17 cellular contexts compared by ENCODE assay signal in the genomic region with DNA sequence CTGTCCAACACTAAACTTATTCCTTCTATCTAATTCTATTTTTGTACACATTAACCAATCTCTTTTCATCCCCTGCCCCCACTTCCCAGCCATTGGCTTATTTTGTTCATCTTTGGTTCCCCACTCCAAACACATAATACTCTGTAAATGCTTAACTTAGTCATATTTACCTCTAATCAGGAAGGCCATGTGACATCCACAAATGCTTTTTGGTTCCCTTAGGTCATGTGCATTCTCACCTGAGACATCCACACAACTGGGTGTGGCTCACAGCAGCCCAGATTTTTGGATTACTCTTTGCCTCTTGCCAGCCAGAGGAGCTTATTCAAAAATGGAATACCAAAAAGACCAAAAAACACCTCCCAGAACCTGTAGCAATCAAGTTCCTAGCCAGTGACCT. TPM values are rescaled to one million over a fixed set of nuclear protein-coding genes. Genes with fewer than 3 reads are reported as not detected.
A peak's percentile ranks its signal among the peaks of the same experiment; 100 is the strongest.
DNase-seq lines count a peak whose midpoint lies in the region; ATAC-seq, FAIRE-seq and TF ChIP-seq lines count a peak whose summit lies in the region.
"Had no signal": no experiment of that assay in that cellular context is flagged by ENCODE, and none has a peak within 500 bp of the region (broad histone marks: within the 10 kb centered on the region; RNA-seq: fewer than 3 reads in every experiment).

No MANE protein-coding gene starts in this region.

- TF ChIP-seq CTCF in hepatocyte (IDR thresholded peaks at IDR 0.05; ENCODE audit: poor library complexity) (no peak), pancreas (IDR thresholded peaks at IDR 0.05) (no peak)

- H3K9me2 ChIP-seq in hepatocyte (replicated peaks; ENCODE audit: insufficient read depth): no peaks in the 10 kb centered on the region

- FAIRE-seq in pancreas (lab: Jason Lieb, UNC): no peak
- FAIRE-seq: H1 had no signal

- no peak overlapping the region for H3K4me2 ChIP-seq in hepatocyte
- H3K4me2 ChIP-seq: BLaER1 had no signal

- H3K4me3 Mint-ChIP-seq in activated T-cell treated with anti-CD3 and anti-CD28 coated beads, Interleukin-2, amount 50 U/mL, for 24 hours: no peak overlapping the region
- no peak overlapping the region for H3K4me3 Mint-ChIP-seq in activated T-helper 17 cell treated with anti-CD3 and anti-CD28 coated beads, Interleukin-2, amount 50 U/mL, for 72 hours
- H3K4me3 Mint-ChIP-seq: CD14-positive monocyte; CD4-positive, alpha-beta memory T cell had no signal

- DNase-seq in activated T-cell treated with anti-CD3 and anti-CD28 coated beads, Interleukin-2, amount 50 U/mL, for 24 hours: no peak
- DNase-seq in activated T-cell treated with anti-CD3 and anti-CD28 coated beads for 4 hours (no peak), hepatocyte (ENCODE audit: low spot score) (no peak), pancreas (no peak), hepatic stellate cell (ENCODE audit: low spot score) (no peak), NCI-H2081 treated with DMSO at 0.1 percent for 48 hours (lab: John Stamatoyannopoulos, UW) (no peak), left lobe of liver (ENCODE audit: low spot score) (no peak)
- DNase-seq: 8988T; Calu3; CD4-positive, alpha-beta memory T cell; DMS79 treated with DMSO at 0.1 percent for 48 hours; GF-D8 had no signal

- no peak overlapping the region for H2AFZ ChIP-seq in hepatocyte

- H3K27ac ChIP-seq in hepatocyte (peak overlapping the region; percentile 42), pancreas (no peak overlapping the region)
- H3K27ac ChIP-seq: BLaER1 had no signal

- H3K27me3 ChIP-seq in hepatocyte: no peaks in the 10 kb centered on the region
- H3K27me3 ChIP-seq in pancreas: no peaks in the 10 kb centered on the region
- H3K27me3 ChIP-seq: BLaER1 had no signal

- peaks cover 97% of the 10 kb centered on the region for H3K36me3 Mint-ChIP-seq in activated T-cell treated with anti-CD3 and anti-CD28 coated beads, Interleukin-2, amount 50 U/mL, for 24 hours (ENCODE audit: low read depth)
- peaks cover 100% of the 10 kb centered on the region for H3K36me3 Mint-ChIP-seq in activated T-helper 17 cell treated with anti-CD3 and anti-CD28 coated beads, Interleukin-2, amount 50 U/mL, for 72 hours (ENCODE audit: low read depth)

- ATAC-seq in activated T-helper 17 cell treated with anti-CD3 and anti-CD28 coated beads, Interleukin-2, amount 50 U/mL, for 72 hours (replicated peaks): no peak
- ATAC-seq in pancreas: peak in 3 of 4 donors; percentile 48 to 60 (median 55)
- no peak for ATAC-seq in left lobe of liver

- H3K36me3 ChIP-seq in hepatocyte (replicated peaks; ENCODE audit: insufficient read depth, low read depth): no peaks in the 10 kb centered on the region
- peaks cover 0 to 18% (median 10%) of the 10 kb centered on the region in 3 donors for H3K36me3 ChIP-seq in pancreas

- peaks cover 7% of the 10 kb centered on the region for H3K4me1 Mint-ChIP-seq in activated T-cell treated with anti-CD3 and anti-CD28 coated beads, Interleukin-2, amount 50 U/mL, for 24 hours (ENCODE audit: low read depth)
- peaks cover 5% of the 10 kb centered on the region for H3K4me1 Mint-ChIP-seq in activated T-helper 17 cell treated with anti-CD3 and anti-CD28 coated beads, Interleukin-2, amount 50 U/mL, for 72 hours
- H3K4me1 Mint-ChIP-seq: CD14-positive monocyte; CD4-positive, alpha-beta memory T cell had no signal

- intact Hi-C loops in pancreas (cut with DNase I): no loop called here

- H3K27ac Mint-ChIP-seq in activated T-cell treated with anti-CD3 and anti-CD28 coated beads, Interleukin-2, amount 50 U/mL, for 24 hours: peak overlapping the region; percentile 18
- H3K27ac Mint-ChIP-seq in activated T-helper 17 cell treated with anti-CD3 and anti-CD28 coated beads, Interleukin-2, amount 50 U/mL, for 72 hours: peak overlapping the region; percentile 26
- H3K27ac Mint-ChIP-seq: CD14-positive monocyte had no signal

- no peaks in the 10 kb centered on the region for H3K9me3 ChIP-seq in hepatocyte (ENCODE audit: low read depth)
- no peaks in the 10 kb centered on the region for H3K9me3 ChIP-seq in pancreas
- H3K9me3 ChIP-seq: BLaER1, HAP-1 had no signal

- no peaks in the 10 kb centered on the region for H4K20me1 ChIP-seq in hepatocyte (ENCODE audit: insufficient read depth, poor library complexity, severe bottlenecking)
- H4K20me1 ChIP-seq: BLaER1 had no signal

- H3K9me3 Mint-ChIP-seq in activated T-cell treated with anti-CD3 and anti-CD28 coated beads, Interleukin-2, amount 50 U/mL, for 24 hours: no peaks in the 10 kb centered on the region
- H3K9me3 Mint-ChIP-seq in activated T-helper 17 cell treated with anti-CD3 and anti-CD28 coated beads, Interleukin-2, amount 50 U/mL, for 72 hours: no peaks in the 10 kb centered on the region
- H3K9me3 Mint-ChIP-seq: CD14-positive monocyte; CD4-positive, alpha-beta memory T cell had no signal

- no peaks in the 10 kb centered on the region for H3K27me3 Mint-ChIP-seq in activated T-cell treated with anti-CD3 and anti-CD28 coated beads, Interleukin-2, amount 50 U/mL, for 24 hours
- no peaks in the 10 kb centered on the region for H3K27me3 Mint-ChIP-seq in activated T-helper 17 cell treated with anti-CD3 and anti-CD28 coated beads, Interleukin-2, amount 50 U/mL, for 72 hours
- H3K27me3 Mint-ChIP-seq: CD4-positive, alpha-beta memory T cell had no signal

- no peak overlapping the region for H3K4me3 ChIP-seq in hepatocyte
- no peak overlapping the region for H3K4me3 ChIP-seq in pancreas
- H3K4me3 ChIP-seq: BLaER1, HAP-1 had no signal

- no peaks in the 10 kb centered on the region for H3K79me2 ChIP-seq in hepatocyte

- H3K4me1 ChIP-seq in hepatocyte (ENCODE audit: insufficient read depth) (no peaks in the 10 kb centered on the region), pancreas (no peaks in the 10 kb centered on the region)
- H3K4me1 ChIP-seq: BLaER1, HAP-1 had no signal

RNA-seq across cellular contexts. Expression of a gene that starts 28.4 kb away (rescaled TPM):
- 10 to 100 TPM; 40.3 to 46.4 TPM for total RNA-seq in activated T-helper 17 cell treated with anti-CD3 and anti-CD28 coated beads, Interleukin-2, amount 50 U/mL, for 72 hours
- 115 and 122 TPM in 2 replicates for total RNA-seq in hepatocyte
- polyA plus RNA-seq in hepatocyte: 90.3 and 94.0 TPM in 2 replicates
- 10 to 100 TPM; 40.4 to 65.8 (median 61.2) TPM for total RNA-seq in pancreas
- 10 to 100 TPM; 16.0 to 36.3 TPM for polyA plus RNA-seq in pancreas
- total RNA-seq in left lobe of liver: 55.0 TPM

Comparison
In these comparisons a context has a peak if more than half of its experiments do, and no peak if none do; other contexts are left out.
1. ATAC-seq: peak in pancreas (3 of 4); none in activated T-helper 17 cell treated with anti-CD3 and anti-CD28 coated beads, Interleukin-2, amount 50 U/mL, for 72 hours (single experiment) and left lobe of liver (single experiment).